In genomic region chr13:33711441-33711840, GRCh38 we compare ENCODE assay signal across 18 cellular contexts.
"Had no signal": no experiment of that assay in that cellular context is flagged by ENCODE, and none has a peak within 500 bp of the region (broad histone marks: within the 10 kb centered on the region; RNA-seq: fewer than 3 reads in every experiment).

No MANE protein-coding gene starts in this region.

- H3K79me2 ChIP-seq: parathyroid adenoma had no signal

- H2AFZ ChIP-seq: parathyroid adenoma had no signal

- ATAC-seq: gastrocnemius medialis; sciatic nerve; stimulated activated naive B cell treated with anti-CD40 and anti-IgM and Interleukin-4, amounts not matched to agents 10 μg/mL and 1 μg/mL and 100 μg/mL, for 72 hours had no signal

- H3K9ac ChIP-seq: parathyroid adenoma had no signal

- H3K27ac ChIP-seq: epithelial cell of prostate, gastrocnemius medialis, left ventricle myocardium inferior, parathyroid adenoma, spleen, thoracic aorta, WERI-Rb-1 had no signal

- H3K9me3 ChIP-seq: gastrocnemius medialis, upper lobe of left lung had no signal

- H3K4me1 ChIP-seq: gastrocnemius medialis, left ventricle myocardium inferior, parathyroid adenoma, spleen, upper lobe of left lung had no signal

- H3K27me3 ChIP-seq: gastrocnemius medialis, spleen, upper lobe of left lung had no signal

- H3K36me3 ChIP-seq: gastrocnemius medialis, left ventricle myocardium inferior, spleen, thoracic aorta, upper lobe of left lung, WERI-Rb-1 had no signal

- H3K4me3 ChIP-seq: gastrocnemius medialis, left ventricle myocardium inferior, spleen, thoracic aorta, upper lobe of left lung had no signal

- DNase-seq: activated CD4-positive, alpha-beta T cell treated with anti-CD3 and anti-CD28 coated beads for 1 hour; activated gamma-delta T cell; caudate nucleus; gastrocnemius medialis; head of caudate nucleus; kidney; left ventricle myocardium inferior; mammary epithelial cell; spleen; stimulated activated naive B cell treated with anti-CD40 and anti-IgM and Interleukin-4, amounts not matched to agents 10 μg/mL and 1 μg/mL and 100 μg/mL, for 72 hours; SW 1271; T-helper 2 cell; upper lobe of left lung; WERI-Rb-1 had no signal
